9 cellular contexts compared by ENCODE assay signal in the genomic region with DNA sequence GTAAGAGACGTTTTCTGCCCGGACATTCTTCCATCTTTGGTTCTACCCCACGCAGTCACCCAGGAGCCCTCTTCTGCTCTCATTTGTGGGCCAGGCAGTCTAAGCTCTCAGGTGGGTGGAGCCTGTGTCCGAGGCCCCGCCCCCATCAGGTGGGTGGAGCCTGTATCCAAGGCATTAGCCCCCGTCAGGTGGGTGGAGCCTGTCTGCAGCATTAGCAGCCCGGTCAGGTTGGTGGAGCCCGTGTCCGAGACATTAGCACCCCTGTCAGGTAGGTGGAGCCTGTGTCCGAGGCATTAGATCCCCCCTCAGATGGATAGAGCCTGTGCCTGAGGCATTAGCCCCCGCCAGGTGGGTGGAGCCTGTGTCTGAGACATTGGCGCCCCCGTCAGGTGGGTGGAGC. TPM values are rescaled to one million over a fixed set of nuclear protein-coding genes. Genes with fewer than 3 reads are reported as not detected.
DNase-seq lines count a peak whose midpoint lies in the region; ATAC-seq, FAIRE-seq and TF ChIP-seq lines count a peak whose summit lies in the region.
"Had no signal": no experiment of that assay in that cellular context is flagged by ENCODE, and none has a peak within 500 bp of the region (broad histone marks: within the 10 kb centered on the region; RNA-seq: fewer than 3 reads in every experiment).

No MANE protein-coding gene starts in this region.

- no peak for FAIRE-seq in urothelium cell line (lab: Jason Lieb, UNC)

- H3K4me1 ChIP-seq in foreskin keratinocyte: peaks cover 5% of the 10 kb centered on the region

- DNase-seq in activated gamma-delta T cell treated with Interleukin-2 at 50 U/mL for 16 hours (peak; percentile 31), activated gamma-delta T cell (lab: John Stamatoyannopoulos, UW) (no peak), foreskin keratinocyte (no peak), urothelium cell line (ENCODE audit: low spot score) (peak; percentile 54), NCI-H146 (lab: John Stamatoyannopoulos, UW) (no peak), NCI-H1048 (lab: John Stamatoyannopoulos, UW) (no peak)
- peak; percentile 32 to 34 for DNase-seq in activated CD4-positive, alpha-beta T cell treated with anti-CD3 and anti-CD28 coated beads for 24 hours (ENCODE audit: low read depth in 2 of 2)

- no peak for TF ChIP-seq CTCF in foreskin keratinocyte (conservative IDR thresholded peaks at IDR 0.05)

- ATAC-seq in foreskin keratinocyte (peak; percentile 13), HG03432 (IDR thresholded peaks at IDR 0.05; ENCODE audit: unreplicated experiment) (no peak)

- H3K27ac ChIP-seq in foreskin keratinocyte: no peak overlapping the region

- H3K27me3 ChIP-seq in foreskin keratinocyte: no peaks in the 10 kb centered on the region

RNA-seq across cellular contexts. Expression of a gene that starts 45.5 kb away (rescaled TPM):
- not detected in 2 replicates for total RNA-seq in foreskin keratinocyte
- 0.02 TPM in 1 of 2 replicates, not detected in the other for polyA plus RNA-seq in foreskin keratinocyte
- polyA plus RNA-seq: neural cell had no signal

Comparison
In these comparisons a context has a peak if more than half of its experiments do, and no peak if none do; other contexts are left out.
1. DNase-seq: peak in activated gamma-delta T cell treated with Interleukin-2 at 50 U/mL for 16 hours (single experiment), activated CD4-positive, alpha-beta T cell treated with anti-CD3 and anti-CD28 coated beads for 24 hours (2 of 2) and urothelium cell line (single experiment); none in activated gamma-delta T cell (single experiment), foreskin keratinocyte (0 of 2), NCI-H146 (single experiment) and NCI-H1048 (single experiment).